ENCODE assay signal across 3 cellular contexts in the genomic region with DNA sequence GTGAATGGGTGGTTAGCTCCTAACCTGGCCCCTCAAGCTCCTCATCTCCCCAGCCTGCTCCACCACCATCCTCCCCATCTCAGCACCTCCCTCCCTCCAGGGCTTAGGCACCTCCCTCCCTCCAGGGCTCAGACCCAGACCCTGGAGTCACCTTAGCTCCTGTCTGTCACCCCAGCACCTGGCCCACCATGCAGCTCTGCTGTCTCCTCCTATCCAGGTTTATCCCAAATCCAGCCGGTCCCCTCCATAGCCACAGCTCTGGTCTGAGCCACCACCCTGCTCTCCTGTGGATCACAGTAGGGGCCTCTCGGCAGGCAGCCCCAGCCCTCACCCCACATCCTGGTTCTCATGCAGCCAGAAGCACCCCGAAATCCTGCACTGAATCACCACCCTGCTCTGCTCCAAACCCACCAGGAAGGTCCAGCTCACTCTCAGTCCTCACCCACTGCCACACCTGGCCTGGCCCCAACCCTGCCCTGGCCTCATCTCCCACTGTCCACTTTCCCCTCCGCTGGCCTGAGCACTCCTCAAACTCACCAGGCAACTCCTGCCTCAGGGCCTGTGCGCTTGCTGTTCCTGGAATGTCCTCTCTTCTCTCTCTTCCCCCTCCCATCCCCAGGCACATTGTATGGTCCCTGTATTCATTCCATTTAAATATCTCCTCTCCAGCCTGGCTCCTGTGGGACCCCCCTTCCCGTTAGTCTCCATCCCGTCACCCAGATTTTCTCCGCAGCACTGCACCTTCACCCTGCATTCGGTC.
TF ChIP-seq lines count a peak whose summit lies in the region.

No MANE protein-coding gene starts in this region.

TF ChIP-seq in SK-N-SH, 30 proteins besides CTCF, POLR2A, EP300 and RAD21 (continued from another document):
- TF ChIP-seq YY1 (IDR thresholded peaks at IDR 0.05; ENCODE audit: low read depth) (no peak), RCOR1 (IDR thresholded peaks at IDR 0.05; ENCODE audit: low read length) (no peak), SIN3A (IDR thresholded peaks at IDR 0.05; ENCODE audit: borderline replicate concordance, low read depth, low read length) (no peak), USF1 (IDR thresholded peaks at IDR 0.05; ENCODE audit: borderline replicate concordance, low read depth) (no peak), TEAD4 (IDR thresholded peaks at IDR 0.05; ENCODE audit: borderline replicate concordance, insufficient read depth) (no peak), ELF1 (IDR thresholded peaks at IDR 0.05) (no peak), NFIC (IDR thresholded peaks at IDR 0.05; ENCODE audit: borderline replicate concordance) (no peak), EZH2phosphoT487 (IDR thresholded peaks at IDR 0.05; ENCODE audit: borderline replicate concordance, low read depth) (no peak)

TF ChIP-seq in SK-N-SH treated with all-trans-retinoic acid at 6 μM for 48 hours, 23 proteins besides CTCF, POLR2A, EP300 and RAD21 (continued from another document):
- TF ChIP-seq TOX (CRISPR knock-in tag; IDR thresholded peaks at IDR 0.05; ENCODE audit: borderline replicate concordance) = no peak

TF ChIP-seq in H1, 55 proteins besides CTCF, POLR2A, EP300 and RAD21:
- TF ChIP-seq ATF3 (IDR thresholded peaks at IDR 0.05; ENCODE audit: insufficient read depth, low read depth, low read length) = no peak
- peak; percentile 86 for TF ChIP-seq TEAD4 (IDR thresholded peaks at IDR 0.05; ENCODE audit: low read depth, low read length)
TF ChIP-seq in H1: peak in this region for 1.
